In the genomic region with DNA sequence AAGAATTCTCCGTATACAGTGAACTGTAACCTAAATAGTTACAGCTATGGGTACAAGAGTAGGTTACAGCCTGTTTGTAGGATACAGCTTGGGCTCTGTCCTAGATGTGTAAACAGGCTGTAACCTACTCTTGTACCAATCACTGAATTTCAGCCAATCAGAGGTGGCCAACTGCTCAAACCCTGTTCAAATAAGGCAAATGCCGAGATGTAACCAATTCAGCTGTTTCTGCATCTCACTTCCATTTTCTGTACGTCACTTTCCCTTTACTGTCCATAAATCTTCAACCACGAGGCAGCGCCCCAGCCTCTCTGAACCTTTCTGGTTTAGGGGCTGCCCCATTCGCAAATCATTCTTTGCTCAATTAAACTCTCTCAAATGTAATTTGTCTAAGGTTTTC, we compare ENCODE assay signal across 14 cellular contexts.
DNase-seq lines count a peak whose midpoint lies in the region; ATAC-seq and TF ChIP-seq lines count a peak whose summit lies in the region.
"Had no signal": no experiment of that assay in that cellular context is flagged by ENCODE, and none has a peak within 500 bp of the region (broad histone marks: within the 10 kb centered on the region; RNA-seq: fewer than 3 reads in every experiment).

No MANE protein-coding gene starts in this region.

- H3K4me3 ChIP-seq in MM.1S (ENCODE audit: low read length), result no peak overlapping the region
- H3K4me3 ChIP-seq: BLaER1, right lobe of liver had no signal

- no peaks in the 10 kb centered on the region for H3K9me2 ChIP-seq in MM.1S (replicated peaks; ENCODE audit: insufficient read depth, low read length)

- H3K36me3 ChIP-seq in MM.1S (replicated peaks; ENCODE audit: insufficient read depth, low read length), result no peaks in the 10 kb centered on the region; the same call in 1 of the 2 replicates
- H3K36me3 ChIP-seq: right lobe of liver had no signal

- H3F3A ChIP-seq in MM.1S (ENCODE audit: insufficient read depth, low read length), result no peaks in the 10 kb centered on the region

- peak; percentile 6; the same call in 1 of the 2 replicates for TF ChIP-seq CTCF in MM.1S (IDR thresholded peaks at IDR 0.05; ENCODE audit: low read length)

- peak overlapping the region; percentile 34; the same call in 1 of the 2 replicates for H3K4me2 ChIP-seq in MM.1S (ENCODE audit: low read depth, low read length)
- H3K4me2 ChIP-seq: BLaER1 had no signal

- no peaks in the 10 kb centered on the region for H3K9me3 ChIP-seq in MM.1S (replicated peaks; ENCODE audit: insufficient read depth, low read length)
- H3K9me3 ChIP-seq: right lobe of liver had no signal

- no peaks in the 10 kb centered on the region for H3K27me3 ChIP-seq in MM.1S (replicated peaks; ENCODE audit: insufficient read depth, low read length)
- H3K27me3 ChIP-seq: BLaER1, right lobe of liver had no signal

- no peak overlapping the region for H2AFZ ChIP-seq in MM.1S (ENCODE audit: low read length)

- ATAC-seq in GM18498 (IDR thresholded peaks at IDR 0.05; ENCODE audit: unreplicated experiment) (peak; percentile 88), GM19452 (IDR thresholded peaks at IDR 0.05; ENCODE audit: unreplicated experiment) (peak; percentile 83), HG02938 (IDR thresholded peaks at IDR 0.05; ENCODE audit: unreplicated experiment) (peak; percentile 82)
- ATAC-seq: activated T-cell treated with anti-CD3 and anti-CD28 coated beads, Interleukin-2, amount 50 U/mL, for 4 hours; right lobe of liver had no signal

- no peak overlapping the region for H3K9ac ChIP-seq in MM.1S (ENCODE audit: low read length)
- H3K9ac ChIP-seq: BLaER1 had no signal

- H3K4me1 ChIP-seq in MM.1S (ENCODE audit: low read length), result peaks cover 20% of the 10 kb centered on the region

- peak overlapping the region; percentile 36; the same call in 1 of the 2 replicates for H3K27ac ChIP-seq in MM.1S (ENCODE audit: low read length)
- H3K27ac ChIP-seq: BLaER1, right lobe of liver had no signal

- DNase-seq in MM.1S (peak; percentile 61), middle frontal gyrus (ENCODE audit: extremely low spot score, low spot score) (no peak), iPS-NIHi11 (ENCODE audit: low spot score) (no peak), superior temporal gyrus (ENCODE audit: extremely low spot score) (no peak), 8988T (no peak)
- DNase-seq: activated T-cell treated with anti-CD3 and anti-CD28 coated beads, Interleukin-2, amount 50 U/mL, for 4 hours; glutamatergic neuron; KBM-7; mesendoderm; right lobe of liver had no signal

- no peaks in the 10 kb centered on the region for H3K79me2 ChIP-seq in MM.1S (ENCODE audit: low read length)

- no peaks in the 10 kb centered on the region for H4K20me1 ChIP-seq in MM.1S (ENCODE audit: insufficient read depth, low read length)
- H4K20me1 ChIP-seq: BLaER1 had no signal
